25 cellular contexts compared by ENCODE assay signal in genomic region chrX:35339796-35340195, GRCh38.
"Had no signal": no experiment of that assay in that cellular context is flagged by ENCODE, and none has a peak within 500 bp of the region (broad histone marks: within the 10 kb centered on the region; RNA-seq: fewer than 3 reads in every experiment).

No MANE protein-coding gene starts in this region.

- H3K27ac ChIP-seq: coronary artery, right lobe of liver, vagina had no signal

- H3K9me3 ChIP-seq: right lobe of liver, vagina had no signal

- H3K27me3 ChIP-seq: right lobe of liver, vagina had no signal

- H3K4me3 ChIP-seq: coronary artery, right lobe of liver, vagina had no signal

- DNase-seq: activated CD4-positive, alpha-beta T cell treated with anti-CD3 and anti-CD28 coated beads for 4 hours; activated CD4-positive, alpha-beta T cell treated with anti-CD3 and anti-CD28 coated beads, Interleukin-2, amount 50 U/mL, for 4 hours; activated naive CD4-positive, alpha-beta T cell; activated T-cell treated with anti-CD3 and anti-CD28 coated beads for 4 hours; activated T-cell treated with anti-CD3 and anti-CD28 coated beads, Interleukin-2, amount 50 U/mL, for 72 hours; effector memory CD8-positive, alpha-beta T cell; foreskin fibroblast; head of caudate nucleus; hypothalamus; immature natural killer cell; kidney; left colon; midbrain; naive thymus-derived CD8-positive, alpha-beta T cell; occipital lobe; posterior cingulate gyrus; right lobe of liver; small intestine; stimulated activated CD4-positive, alpha-beta T cell treated with anti-CD3 and anti-CD28 coated beads, Interleukin-4, amount 100 ng/mL, for 24 hours; substantia nigra had no signal

- FAIRE-seq: small intestine had no signal

- H3K36me3 ChIP-seq: right lobe of liver, vagina had no signal

- ATAC-seq: activated naive CD4-positive, alpha-beta T cell treated with anti-CD3 and anti-CD28 coated beads, Interleukin-2, amount 50 U/mL, for 72 hours; activated T-cell treated with anti-CD3 and anti-CD28 coated beads, Interleukin-2, amount 50 U/mL, for 72 hours; effector memory CD8-positive, alpha-beta T cell; esophagus mucosa; left colon; naive thymus-derived CD8-positive, alpha-beta T cell; right lobe of liver; stimulated activated effector memory CD8-positive, alpha-beta T cell treated with anti-CD3 and anti-CD28 coated beads, Interleukin-12 subunit alpha, Interleukin-12 subunit beta, amount 100 ng/mL, for 72 hours had no signal

- H3K4me1 ChIP-seq: right lobe of liver, vagina had no signal
